Comparison of ENCODE assay signal across 27 cellular contexts in the genomic region with DNA sequence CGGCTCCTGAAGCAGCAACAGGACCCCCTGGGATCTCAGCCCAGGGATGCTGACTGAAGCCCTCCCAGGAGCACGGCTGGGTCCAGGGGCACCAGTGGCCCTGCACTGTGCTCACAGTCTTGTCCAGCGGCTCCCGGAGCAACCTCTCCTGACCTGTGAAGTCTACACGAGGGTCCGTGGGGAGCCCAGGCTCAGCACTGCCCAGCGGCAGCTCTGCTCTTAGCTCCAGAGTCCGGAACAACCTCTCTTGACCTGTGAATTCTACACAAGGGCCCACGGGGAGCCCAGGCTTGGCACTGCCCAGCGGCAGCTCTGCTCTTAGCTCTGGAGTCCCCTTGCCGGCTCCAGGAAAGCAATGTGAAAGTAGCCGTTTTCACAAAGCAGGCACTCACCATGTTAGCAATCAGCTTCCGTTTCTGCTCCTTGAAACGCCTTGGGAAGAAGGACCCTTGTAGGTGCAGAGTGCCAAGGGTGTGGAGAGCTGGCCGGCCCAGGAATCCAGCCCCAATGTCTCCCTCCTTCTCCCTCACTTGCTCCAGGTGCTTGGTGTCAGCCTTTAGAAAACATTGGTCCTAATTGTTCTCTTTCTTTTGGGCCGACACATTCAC.
"Had no signal": no experiment of that assay in that cellular context is flagged by ENCODE, and none has a peak within 500 bp of the region (broad histone marks: within the 10 kb centered on the region; RNA-seq: fewer than 3 reads in every experiment).

No MANE protein-coding gene starts in this region.

- DNase-seq: activated CD4-positive, alpha-beta memory T cell treated with anti-CD3 and anti-CD28 coated beads, Interleukin-2, amount 10 ng/mL, durations not matched to agents 7 days and 5 days; activated CD4-positive, alpha-beta T cell treated with anti-CD3 and anti-CD28 coated beads for 36 hours; activated CD4-positive, alpha-beta T cell treated with anti-CD3 and anti-CD28 coated beads, Interleukin-2, amount 50 U/mL, for 1 hour; activated gamma-delta T cell; activated naive CD4-positive, alpha-beta T cell treated with anti-CD3 and anti-CD28 coated beads for 36 hours; activated T-cell treated with anti-CD3 and anti-CD28 coated beads for 4 hours; activated T-cell treated with anti-CD3 and anti-CD28 coated beads, Interleukin-2, amount 50 U/mL, for 48 hours; KG1; NCI-H1048; NCI-H146; NCI-H187 treated with DMSO at 0.1 percent for 48 hours; NCI-H2171; NCI-H2227 treated with DMSO at 0.1 percent for 48 hours; NCI-H446 treated with DMSO at 0.1 percent for 48 hours; NCI-H524 treated with DMSO at 0.1 percent for 48 hours; NCI-H774; NK-92 treated with Interleukin-12 subunit alpha and Interleukin-12 subunit beta, amount 100 ng/mL, for 24 hours; OCI-M1; Right ventricle myocardium superior; RPMI8226; SJCRH30; SK-N-SH; T-helper 1 cell; WERI-Rb-1 had no signal

- ATAC-seq: activated CD4-positive, alpha-beta T cell treated with anti-CD3 and anti-CD28 coated beads for 36 hours; activated T-helper 17 cell treated with anti-CD3 and anti-CD28 coated beads, Interleukin-2, amount 50 U/mL, for 72 hours; Panc1 had no signal

- H3K4me3 Mint-ChIP-seq: activated CD4-positive, alpha-beta memory T cell treated with anti-CD3 and anti-CD28 coated beads, Interleukin-2, amount 10 ng/mL, durations not matched to agents 7 days and 5 days; activated CD4-positive, alpha-beta T cell treated with anti-CD3 and anti-CD28 coated beads for 36 hours; activated naive CD4-positive, alpha-beta T cell treated with anti-CD3 and anti-CD28 coated beads for 36 hours; activated naive CD8-positive, alpha-beta T cell; activated T-helper 17 cell treated with anti-CD3 and anti-CD28 coated beads, Interleukin-2, amount 50 U/mL, for 72 hours had no signal

- H3K27ac Mint-ChIP-seq: activated CD4-positive, alpha-beta memory T cell treated with anti-CD3 and anti-CD28 coated beads, Interleukin-2, amount 10 ng/mL, durations not matched to agents 7 days and 5 days; activated CD4-positive, alpha-beta T cell treated with anti-CD3 and anti-CD28 coated beads for 36 hours; activated naive CD4-positive, alpha-beta T cell treated with anti-CD3 and anti-CD28 coated beads for 36 hours; activated naive CD8-positive, alpha-beta T cell; activated T-helper 17 cell treated with anti-CD3 and anti-CD28 coated beads, Interleukin-2, amount 50 U/mL, for 72 hours had no signal

- H3K36me3 ChIP-seq: SJCRH30, WERI-Rb-1 had no signal

- H3K4me1 ChIP-seq: SJCRH30 had no signal

- H3K36me3 Mint-ChIP-seq: activated naive CD8-positive, alpha-beta T cell had no signal

- H3K27me3 Mint-ChIP-seq: activated CD4-positive, alpha-beta memory T cell treated with anti-CD3 and anti-CD28 coated beads, Interleukin-2, amount 10 ng/mL, durations not matched to agents 7 days and 5 days; activated CD4-positive, alpha-beta T cell treated with anti-CD3 and anti-CD28 coated beads for 36 hours; activated naive CD8-positive, alpha-beta T cell; activated T-helper 17 cell treated with anti-CD3 and anti-CD28 coated beads, Interleukin-2, amount 50 U/mL, for 72 hours had no signal

- H3K9me3 ChIP-seq: SJCRH30, SK-N-SH had no signal

- H3K4me1 Mint-ChIP-seq: activated CD4-positive, alpha-beta memory T cell treated with anti-CD3 and anti-CD28 coated beads, Interleukin-2, amount 10 ng/mL, durations not matched to agents 7 days and 5 days; activated CD4-positive, alpha-beta T cell treated with anti-CD3 and anti-CD28 coated beads for 36 hours had no signal

- H3K9me3 Mint-ChIP-seq: activated CD4-positive, alpha-beta memory T cell treated with anti-CD3 and anti-CD28 coated beads, Interleukin-2, amount 10 ng/mL, durations not matched to agents 7 days and 5 days; activated naive CD4-positive, alpha-beta T cell treated with anti-CD3 and anti-CD28 coated beads for 36 hours; activated T-helper 17 cell treated with anti-CD3 and anti-CD28 coated beads, Interleukin-2, amount 50 U/mL, for 72 hours had no signal

- H3K4me3 ChIP-seq: SJCRH30 had no signal

- H3K27ac ChIP-seq: SJCRH30, WERI-Rb-1 had no signal
